In genomic region chr20:59817846-59818245, GRCh38 we compare ENCODE assay signal across 24 cellular contexts.
DNase-seq lines count a peak whose midpoint lies in the region; FAIRE-seq and TF ChIP-seq lines count a peak whose summit lies in the region.
"Had no signal": no experiment of that assay in that cellular context is flagged by ENCODE, and none has a peak within 500 bp of the region (broad histone marks: within the 10 kb centered on the region; RNA-seq: fewer than 3 reads in every experiment).

No MANE protein-coding gene starts in this region.

- H3K27me3 ChIP-seq in esophagus muscularis mucosa: no peaks in the 10 kb centered on the region
- H3K27me3 ChIP-seq in spleen (replicated peaks in 1 of 7): peaks cover 0 to 14% (median 0%) of the 10 kb centered on the region in 7 donors

- peaks cover 5 to 15% (median 10%) of the 10 kb centered on the region in 4 donors for H3K4me1 ChIP-seq in esophagus muscularis mucosa
- H3K4me1 ChIP-seq in spleen: peaks cover 0 to 5% (median 0%) of the 10 kb centered on the region in 6 donors

- in situ Hi-C loops in GM13976 (cut with MboI; ENCODE audit: low sequenced_read_pairs, unreplicated experiment): no loop called here

- DNase-seq in GM13976 (ENCODE audit: low spot score) (peak; percentile 5), HTR-8/SVneo (ENCODE audit: insufficient read length, low spot score) (no peak), esophagus muscularis mucosa (ENCODE audit: extremely low spot score) (peak; percentile 72), spleen (peak; percentile 37), GM10266 (ENCODE audit: extremely low spot score) (no peak), SIG-M5 treated with dmso at 0.1 percent for 504 hours (lab: John Stamatoyannopoulos, UW; ENCODE audit: unreplicated experiment) (no peak), NAMALWA (ENCODE audit: low spot score) (no peak)
- DNase-seq: CD4-positive, alpha-beta memory T cell; COR-L47; DMS 273 treated with DMSO at 0.1 percent for 48 hours; DMS79 treated with DMSO at 0.1 percent for 48 hours; KBM-7; NCI-H1105 treated with DMSO at 0.1 percent for 48 hours; NCI-H146; NCI-H1930; NCI-H2107; NCI-H446; NCI-H524 treated with DMSO at 0.1 percent for 48 hours; NCI-H774; NK-92 treated with Interleukin-12 subunit alpha and Interleukin-12 subunit beta, amount 100 ng/mL, for 24 hours; PC-9; SHP77; SW 1271 had no signal

- no peak for TF ChIP-seq POLR2A in esophagus muscularis mucosa (IDR thresholded peaks at IDR 0.05; ENCODE audit: low read depth)
- no peak for TF ChIP-seq POLR2A in spleen (IDR thresholded peaks at IDR 0.05)

- TF ChIP-seq CTCF in GM13976 (IDR thresholded peaks at IDR 0.05; ENCODE audit: borderline replicate concordance, control extremely low read depth, extremely low read depth, insufficient read depth, missing control alignments): no peak
- no peak for TF ChIP-seq CTCF in esophagus muscularis mucosa (IDR thresholded peaks at IDR 0.05)
- TF ChIP-seq CTCF in spleen (IDR thresholded peaks at IDR 0.05 in 8 of 11, conservative IDR thresholded peaks at IDR 0.05 in 3 of 11): no peak
- TF ChIP-seq CTCF in GM10266 (IDR thresholded peaks at IDR 0.05; ENCODE audit: control insufficient read depth, insufficient read depth, low read depth, missing control alignments): no peak

- intact Hi-C loops in esophagus muscularis mucosa (cut with DNase I) (no loop called here), spleen (cut with DNase I; ENCODE audit: low total_unique reads) (no loop called here)

- H3K4me3 ChIP-seq in esophagus muscularis mucosa: no peak overlapping the region
- no peak overlapping the region for H3K4me3 ChIP-seq in spleen
- H3K4me3 ChIP-seq: PC-9 had no signal

- FAIRE-seq in HTR-8/SVneo (lab: Jason Lieb, UNC): peak; percentile 4
- FAIRE-seq: H54 had no signal

- H3K36me3 ChIP-seq in esophagus muscularis mucosa: no peaks in the 10 kb centered on the region
- no peaks in the 10 kb centered on the region for H3K36me3 ChIP-seq in spleen

- WGBS in esophagus muscularis mucosa: 88% methylated on average over 9 of the region's 9 CpGs
- 76 to 92% (median 90%) methylated on average over 9 of the region's 9 CpGs for WGBS in spleen, 5 donors

- no peaks in the 10 kb centered on the region for H3K9me3 ChIP-seq in esophagus muscularis mucosa
- H3K9me3 ChIP-seq in spleen: no peaks in the 10 kb centered on the region

- TF ChIP-seq EP300 in esophagus muscularis mucosa (IDR thresholded peaks at IDR 0.05): no peak

- H3K27ac ChIP-seq in esophagus muscularis mucosa (replicated peaks in 1 of 4) (no peak overlapping the region), spleen (no peak overlapping the region)
- H3K27ac ChIP-seq: PC-9 had no signal

Comparison
In these comparisons a context has a peak if more than half of its experiments do, and no peak if none do; other contexts are left out.
1. DNase-seq: peak in GM13976 (single experiment), esophagus muscularis mucosa (single experiment) and spleen (single experiment); none in HTR-8/SVneo (single experiment), GM10266 (single experiment), SIG-M5 treated with dmso at 0.1 percent for 504 hours (single experiment) and NAMALWA (single experiment).